ENCODE assay signal across 8 cellular contexts in genomic region chr6:43509984-43510826, GRCh38. TPM values are rescaled to one million over a fixed set of nuclear protein-coding genes. Genes with fewer than 3 reads are reported as not detected.
A peak's percentile ranks its signal among the peaks of the same experiment; 100 is the strongest.
DNase-seq lines count a peak whose midpoint lies in the region; ATAC-seq and TF ChIP-seq lines count a peak whose summit lies in the region.

LRRC73 (minus strand) TSS chr6:43510346; CDS start chr6:43509785, 561 bp downstream.

- peaks cover 22% of the 10 kb centered on the region for H3K27me3 Mint-ChIP-seq in T-helper 17 cell

- WGBS in prostate gland: 9% methylated on average over 63 of the region's 96 CpGs
- WGBS in upper lobe of left lung, 2 donors: 27 to 39% methylated on average over 10 to 43 of the region's 96 CpGs

- H3K27ac ChIP-seq in right atrium auricular region: peak within 1 kb of the TSS; percentile 62 to 73
- peak within 1 kb of the TSS; percentile 61 to 64 for H3K27ac ChIP-seq in prostate gland
- H3K27ac ChIP-seq in upper lobe of left lung: peak within 1 kb of the TSS in 3 of 4 donors; percentile 45 to 69 (median 50)

- H3K4me3 ChIP-seq in right atrium auricular region: peak within 1 kb of the TSS; percentile 50 to 76
- H3K4me3 ChIP-seq in prostate gland: peak within 1 kb of the TSS; percentile 75 to 76
- peak within 1 kb of the TSS; percentile 73 to 79 (median 76) for H3K4me3 ChIP-seq in upper lobe of left lung

- peaks cover 4% of the 10 kb centered on the region for H3K36me3 Mint-ChIP-seq in T-helper 17 cell (ENCODE audit: low read depth)

- TF ChIP-seq EP300 in upper lobe of left lung (IDR thresholded peaks at IDR 0.05): no peak

- TF ChIP-seq POLR2A in prostate gland (IDR thresholded peaks at IDR 0.05) (peak; percentile 66), upper lobe of left lung (IDR thresholded peaks at IDR 0.05) (peak in 2 of 4 donors; percentile 9 to 56)

- DNase-seq in COLO829 (ENCODE audit: low spot score) (peak; percentile 70), LHCN-M2 (ENCODE audit: low read depth) (peak; percentile 87), T-helper 17 cell (peak; percentile 73 to 79 (median 75)), amygdala (lab: John Stamatoyannopoulos, UW) (peak in 53 of 56 donors; percentile 15 to 90 (median 70)), right atrium auricular region (ENCODE audit: low spot score) (peak; percentile 91), prostate gland (ENCODE audit: low spot score) (peak; percentile 81), upper lobe of left lung (peak; percentile 87 to 99)

- H3K27ac Mint-ChIP-seq in T-helper 17 cell: peak within 1 kb of the TSS; percentile 94

- ATAC-seq in GM21390 (IDR thresholded peaks at IDR 0.05; ENCODE audit: unreplicated experiment) (peak; percentile 67), T-helper 17 cell (peak; percentile 81), upper lobe of left lung (ENCODE audit: low FRiP score in 2 of 2) (peak; percentile 87 to 96)

- H3K9me3 ChIP-seq in T-helper 17 cell (ENCODE audit: control insufficient read depth, low read length, poor library complexity, severe bottlenecking) (no peaks in the 10 kb centered on the region), right atrium auricular region (no peaks in the 10 kb centered on the region), prostate gland (no peaks in the 10 kb centered on the region), upper lobe of left lung (no peaks in the 10 kb centered on the region)

- peak within 1 kb of the TSS; percentile 96 for H3K4me3 Mint-ChIP-seq in T-helper 17 cell

- H3K4me1 Mint-ChIP-seq in T-helper 17 cell: peaks cover 38% of the 10 kb centered on the region

- H3K27me3 ChIP-seq in right atrium auricular region (no peaks in the 10 kb centered on the region), prostate gland (replicated peaks; ENCODE audit: insufficient read depth) (no peaks in the 10 kb centered on the region), upper lobe of left lung (peaks cover 0 to 8% (median 5%) of the 10 kb centered on the region in 4 donors)

- TF ChIP-seq CTCF in right atrium auricular region (IDR thresholded peaks at IDR 0.05) (no peak), prostate gland (IDR thresholded peaks at IDR 0.05) (peak in 1 of 4 experiments; percentile 15), upper lobe of left lung (IDR thresholded peaks at IDR 0.05) (no peak)

- intact Hi-C loops in prostate gland (cut with DNase I): loop anchor here (5.0 kb wide), 1 partner anchor 123 kb away; no protein-coding TSS in a partner anchor

- H3K4me1 ChIP-seq in right atrium auricular region: peaks cover 0 to 51% of the 10 kb centered on the region in 2 donors
- peaks cover 8% of the 10 kb centered on the region for H3K4me1 ChIP-seq in prostate gland (replicated peaks)
- H3K4me1 ChIP-seq in upper lobe of left lung: peaks cover 25 to 52% (median 39%) of the 10 kb centered on the region in 4 donors

- peaks cover 42% of the 10 kb centered on the region for H3K36me3 ChIP-seq in right atrium auricular region
- peaks cover 4 to 23% of the 10 kb centered on the region in 2 donors for H3K36me3 ChIP-seq in prostate gland
- peaks cover 18 to 53% (median 44%) of the 10 kb centered on the region in 4 donors for H3K36me3 ChIP-seq in upper lobe of left lung

RNA-seq across cellular contexts. Expression of gene LRRC73, which starts in this region (rescaled TPM):
- total RNA-seq in LHCN-M2 (2014; rRNA removed) (1.2 TPM in 2 replicates), T-helper 17 cell (under 1 TPM; 0.37 TPM), right atrium auricular region (under 1 TPM; 0.41 to 0.90 TPM), prostate gland (1 to 10 TPM in 1 of 2 donors, under 1 TPM in 1; 0.68 to 4.0 TPM), upper lobe of left lung (1 to 10 TPM in 5 of 6 donors, under 1 TPM in 1; 0.34 to 3.4 (median 2.5) TPM)
- 1.5 TPM for polyA plus RNA-seq in LHCN-M2 (2012)

Comparison
In these comparisons a context has a peak if more than half of its experiments do, and no peak if none do; other contexts are left out.
1. Peak in every context shown above with its lines: DNase-seq, ATAC-seq, H3K4me3 ChIP-seq and H3K27ac ChIP-seq.
2. Peak in DNase-seq and ATAC-seq in T-helper 17 cell; RNA of the gene not detected or under 1 TPM.
3. Peak in DNase-seq, H3K4me3 ChIP-seq and H3K27ac ChIP-seq in right atrium auricular region; RNA of the gene not detected or under 1 TPM.